Comparison of ENCODE assay signal across 9 cellular contexts in genomic region chr5:133326361-133326760, GRCh38.
"Had no signal": no experiment of that assay in that cellular context is flagged by ENCODE, and none has a peak within 500 bp of the region (broad histone marks: within the 10 kb centered on the region; RNA-seq: fewer than 3 reads in every experiment).

No MANE protein-coding gene starts in this region.

- H3K4me3 ChIP-seq: GM23248 had no signal

- H3K27ac Mint-ChIP-seq: H9, IgD-negative memory B cell had no signal

- FAIRE-seq: H54, HepG2 had no signal

- H3K36me3 Mint-ChIP-seq: IgD-negative memory B cell had no signal

- H3K4me3 Mint-ChIP-seq: H9, IgD-negative memory B cell had no signal

- H3K9me3 Mint-ChIP-seq: H9, IgD-negative memory B cell had no signal

- H3K27ac ChIP-seq: GM23248, KMS-11 had no signal

- ATAC-seq: HepG2 had no signal

- DNase-seq: GM23248, GOT3, H9, HCEC 1CT, KBM-7 had no signal

- H3K9ac ChIP-seq: GM23248, KMS-11 had no signal
